ENCODE assay signal across 11 cellular contexts in the genomic region with DNA sequence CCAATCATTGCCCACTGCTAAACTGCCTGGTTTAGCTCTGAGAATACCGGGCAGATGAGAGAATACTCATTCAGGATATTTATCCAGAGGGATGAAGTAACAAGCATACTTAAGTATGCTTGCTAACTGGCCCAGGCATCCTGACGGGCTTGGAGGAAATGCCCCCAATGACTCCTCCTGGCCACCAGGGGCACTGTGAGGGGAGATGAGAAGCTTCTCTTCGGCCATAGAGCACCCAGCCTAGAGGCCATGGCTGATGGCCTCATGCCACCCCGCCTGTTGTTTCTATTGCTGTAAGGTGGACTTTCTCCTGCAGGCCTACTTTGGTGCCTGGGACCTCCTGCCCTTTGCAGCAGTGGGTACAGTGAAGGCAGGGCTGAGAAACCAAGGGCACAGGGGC.
DNase-seq lines count a peak whose midpoint lies in the region; ATAC-seq, FAIRE-seq and TF ChIP-seq lines count a peak whose summit lies in the region.
"Had no signal": no experiment of that assay in that cellular context is flagged by ENCODE, and none has a peak within 500 bp of the region (broad histone marks: within the 10 kb centered on the region; RNA-seq: fewer than 3 reads in every experiment).

No MANE protein-coding gene starts in this region.

- H3K9me3 ChIP-seq in Peyer's patch (no peaks in the 10 kb centered on the region), small intestine (ENCODE audit: control insufficient read depth, low read depth) (no peaks in the 10 kb centered on the region)

- no peak for FAIRE-seq in GM12891 (lab: Jason Lieb, UNC)
- FAIRE-seq in small intestine (lab: Jason Lieb, UNC) = no peak
- FAIRE-seq: TTC549 had no signal

- H3K27ac ChIP-seq in Peyer's patch (no peak overlapping the region), small intestine (ENCODE audit: low read depth in 1 of 2, low read length in 1 of 2) (no peak overlapping the region)

- H3K4me3 ChIP-seq in Peyer's patch (no peak overlapping the region), small intestine (ENCODE audit: low read depth in 1 of 2, low read length in 2 of 2) (no peak overlapping the region)

- H3K4me1 ChIP-seq in Peyer's patch = no peaks in the 10 kb centered on the region
- no peaks in the 10 kb centered on the region for H3K4me1 ChIP-seq in small intestine (ENCODE audit: control insufficient read depth in 2 of 2, insufficient read depth in 1 of 2, low read depth in 1 of 2, low read length in 1 of 2)

- ATAC-seq in HG02885 (IDR thresholded peaks at IDR 0.05; ENCODE audit: poor library complexity, unreplicated experiment) (no peak), HG03469 (IDR thresholded peaks at IDR 0.05; ENCODE audit: unreplicated experiment) (no peak)

- no peaks in the 10 kb centered on the region for H3K36me3 ChIP-seq in Peyer's patch
- H3K36me3 ChIP-seq in small intestine (ENCODE audit: control insufficient read depth in 2 of 2, insufficient read depth in 2 of 2, low read length in 2 of 2) = no peaks in the 10 kb centered on the region

- WGBS in small intestine, 3 donors = 78 to 87% (median 83%) methylated on average over 4 of the region's 4 CpGs

- H3K27me3 ChIP-seq in Peyer's patch = no peaks in the 10 kb centered on the region
- no peaks in the 10 kb centered on the region for H3K27me3 ChIP-seq in small intestine (ENCODE audit: control insufficient read depth in 2 of 2, insufficient read depth in 2 of 2, low read length in 2 of 2)

- in situ Hi-C loops in ACHN (cut with HindIII; ENCODE audit: low pct_ligation_motif_present, low pct_unique_long_range_greater_than_20kb, low sequenced_read_pairs) (no loop called here), SK-MEL-5 (cut with HindIII; ENCODE audit: low pct_unique_long_range_greater_than_20kb, low sequenced_read_pairs) (no loop called here)

- peak; percentile 15 for DNase-seq in ACHN
- peak; percentile 32 for DNase-seq in GM12891 (ENCODE audit: insufficient read length, low spot score)
- DNase-seq in SK-MEL-5 (ENCODE audit: low read depth, low spot score) = peak; percentile 20
- DNase-seq in iPS-NIHi11 (ENCODE audit: low spot score) = peak; percentile 63
- DNase-seq in Peyer's patch = no peak
- DNase-seq in small intestine = no peak
- DNase-seq: aorta, DMS79 treated with DMSO at 0.1 percent for 48 hours had no signal

- TF ChIP-seq CTCF in Peyer's patch (IDR thresholded peaks at IDR 0.05) = peak in 1 of 6 experiments; percentile 6

- TF ChIP-seq POLR2A in GM12891 (IDR thresholded peaks at IDR 0.05; ENCODE audit: low read depth, low read length) (no peak), Peyer's patch (IDR thresholded peaks at IDR 0.05) (no peak)

TF ChIP-seq in GM12891, 5 proteins besides CTCF, POLR2A, EP300 and RAD21:
- no peak for TF ChIP-seq PAX5 (IDR thresholded peaks at IDR 0.05; ENCODE audit: insufficient read depth, low read length, severe bottlenecking)
- no peak for TF ChIP-seq SPI1 (IDR thresholded peaks at IDR 0.05; ENCODE audit: low read depth, low read length)
- TF ChIP-seq POLR2AphosphoS5 (IDR thresholded peaks at IDR 0.05; ENCODE audit: low read depth, low read length) = no peak
- TF ChIP-seq TAF1 (IDR thresholded peaks at IDR 0.05; ENCODE audit: low read depth, low read length) = no peak
- no peak for TF ChIP-seq POU2F2 (IDR thresholded peaks at IDR 0.05; ENCODE audit: low read depth, low read length)

Comparison
In these comparisons a context has a peak if more than half of its experiments do, and no peak if none do; other contexts are left out.
1. DNase-seq: peak in ACHN (single experiment), GM12891 (single experiment), SK-MEL-5 (single experiment) and iPS-NIHi11 (single experiment); none in Peyer's patch (0 of 3) and small intestine (single experiment).